Comparison of ENCODE assay signal across 1 cellular context in the genomic region with DNA sequence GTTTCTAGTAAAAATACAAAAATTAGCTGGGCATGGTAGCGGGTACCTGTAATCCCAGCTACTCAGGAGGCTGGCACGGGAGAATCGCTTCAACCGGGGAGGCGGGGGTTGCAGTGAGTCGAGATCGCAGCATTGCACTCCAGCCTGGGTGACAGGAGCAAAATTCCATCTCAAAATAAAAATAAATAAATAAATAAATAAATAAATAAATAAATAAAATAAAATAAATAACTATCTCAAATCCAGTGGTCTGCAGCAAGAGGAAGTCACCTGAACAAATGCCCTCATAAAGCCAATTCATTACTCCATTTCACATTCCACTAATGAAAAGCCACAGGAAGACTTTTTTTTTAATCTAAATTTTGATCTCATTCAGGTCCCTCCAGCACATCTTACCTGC.
TF ChIP-seq lines count a peak whose summit lies in the region.

No MANE protein-coding gene starts in this region.

TF ChIP-seq in HEK293, 187 proteins besides CTCF, POLR2A, EP300 and RAD21 (continued from another document):
- TF ChIP-seq, protein P1, sequence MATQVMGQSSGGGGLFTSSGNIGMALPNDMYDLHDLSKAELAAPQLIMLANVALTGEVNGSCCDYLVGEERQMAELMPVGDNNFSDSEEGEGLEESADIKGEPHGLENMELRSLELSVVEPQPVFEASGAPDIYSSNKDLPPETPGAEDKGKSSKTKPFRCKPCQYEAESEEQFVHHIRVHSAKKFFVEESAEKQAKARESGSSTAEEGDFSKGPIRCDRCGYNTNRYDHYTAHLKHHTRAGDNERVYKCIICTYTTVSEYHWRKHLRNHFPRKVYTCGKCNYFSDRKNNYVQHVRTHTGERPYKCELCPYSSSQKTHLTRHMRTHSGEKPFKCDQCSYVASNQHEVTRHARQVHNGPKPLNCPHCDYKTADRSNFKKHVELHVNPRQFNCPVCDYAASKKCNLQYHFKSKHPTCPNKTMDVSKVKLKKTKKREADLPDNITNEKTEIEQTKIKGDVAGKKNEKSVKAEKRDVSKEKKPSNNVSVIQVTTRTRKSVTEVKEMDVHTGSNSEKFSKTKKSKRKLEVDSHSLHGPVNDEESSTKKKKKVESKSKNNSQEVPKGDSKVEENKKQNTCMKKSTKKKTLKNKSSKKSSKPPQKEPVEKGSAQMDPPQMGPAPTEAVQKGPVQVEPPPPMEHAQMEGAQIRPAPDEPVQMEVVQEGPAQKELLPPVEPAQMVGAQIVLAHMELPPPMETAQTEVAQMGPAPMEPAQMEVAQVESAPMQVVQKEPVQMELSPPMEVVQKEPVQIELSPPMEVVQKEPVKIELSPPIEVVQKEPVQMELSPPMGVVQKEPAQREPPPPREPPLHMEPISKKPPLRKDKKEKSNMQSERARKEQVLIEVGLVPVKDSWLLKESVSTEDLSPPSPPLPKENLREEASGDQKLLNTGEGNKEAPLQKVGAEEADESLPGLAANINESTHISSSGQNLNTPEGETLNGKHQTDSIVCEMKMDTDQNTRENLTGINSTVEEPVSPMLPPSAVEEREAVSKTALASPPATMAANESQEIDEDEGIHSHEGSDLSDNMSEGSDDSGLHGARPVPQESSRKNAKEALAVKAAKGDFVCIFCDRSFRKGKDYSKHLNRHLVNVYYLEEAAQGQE (tag by site-specific recombination; IDR thresholded peaks at IDR 0.05), result peak; percentile 62; the same call in 1 of the 2 replicates
- TF ChIP-seq, protein P2, sequence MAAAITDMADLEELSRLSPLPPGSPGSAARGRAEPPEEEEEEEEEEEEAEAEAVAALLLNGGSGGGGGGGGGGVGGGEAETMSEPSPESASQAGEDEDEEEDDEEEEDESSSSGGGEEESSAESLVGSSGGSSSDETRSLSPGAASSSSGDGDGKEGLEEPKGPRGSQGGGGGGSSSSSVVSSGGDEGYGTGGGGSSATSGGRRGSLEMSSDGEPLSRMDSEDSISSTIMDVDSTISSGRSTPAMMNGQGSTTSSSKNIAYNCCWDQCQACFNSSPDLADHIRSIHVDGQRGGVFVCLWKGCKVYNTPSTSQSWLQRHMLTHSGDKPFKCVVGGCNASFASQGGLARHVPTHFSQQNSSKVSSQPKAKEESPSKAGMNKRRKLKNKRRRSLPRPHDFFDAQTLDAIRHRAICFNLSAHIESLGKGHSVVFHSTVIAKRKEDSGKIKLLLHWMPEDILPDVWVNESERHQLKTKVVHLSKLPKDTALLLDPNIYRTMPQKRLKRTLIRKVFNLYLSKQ (tag by site-specific recombination; IDR thresholded peaks at IDR 0.05; ENCODE audit: borderline replicate concordance), result 0 out of 2 replicates have a peak, but pooled peaks have one; percentile 19
- TF ChIP-seq, protein P3, sequence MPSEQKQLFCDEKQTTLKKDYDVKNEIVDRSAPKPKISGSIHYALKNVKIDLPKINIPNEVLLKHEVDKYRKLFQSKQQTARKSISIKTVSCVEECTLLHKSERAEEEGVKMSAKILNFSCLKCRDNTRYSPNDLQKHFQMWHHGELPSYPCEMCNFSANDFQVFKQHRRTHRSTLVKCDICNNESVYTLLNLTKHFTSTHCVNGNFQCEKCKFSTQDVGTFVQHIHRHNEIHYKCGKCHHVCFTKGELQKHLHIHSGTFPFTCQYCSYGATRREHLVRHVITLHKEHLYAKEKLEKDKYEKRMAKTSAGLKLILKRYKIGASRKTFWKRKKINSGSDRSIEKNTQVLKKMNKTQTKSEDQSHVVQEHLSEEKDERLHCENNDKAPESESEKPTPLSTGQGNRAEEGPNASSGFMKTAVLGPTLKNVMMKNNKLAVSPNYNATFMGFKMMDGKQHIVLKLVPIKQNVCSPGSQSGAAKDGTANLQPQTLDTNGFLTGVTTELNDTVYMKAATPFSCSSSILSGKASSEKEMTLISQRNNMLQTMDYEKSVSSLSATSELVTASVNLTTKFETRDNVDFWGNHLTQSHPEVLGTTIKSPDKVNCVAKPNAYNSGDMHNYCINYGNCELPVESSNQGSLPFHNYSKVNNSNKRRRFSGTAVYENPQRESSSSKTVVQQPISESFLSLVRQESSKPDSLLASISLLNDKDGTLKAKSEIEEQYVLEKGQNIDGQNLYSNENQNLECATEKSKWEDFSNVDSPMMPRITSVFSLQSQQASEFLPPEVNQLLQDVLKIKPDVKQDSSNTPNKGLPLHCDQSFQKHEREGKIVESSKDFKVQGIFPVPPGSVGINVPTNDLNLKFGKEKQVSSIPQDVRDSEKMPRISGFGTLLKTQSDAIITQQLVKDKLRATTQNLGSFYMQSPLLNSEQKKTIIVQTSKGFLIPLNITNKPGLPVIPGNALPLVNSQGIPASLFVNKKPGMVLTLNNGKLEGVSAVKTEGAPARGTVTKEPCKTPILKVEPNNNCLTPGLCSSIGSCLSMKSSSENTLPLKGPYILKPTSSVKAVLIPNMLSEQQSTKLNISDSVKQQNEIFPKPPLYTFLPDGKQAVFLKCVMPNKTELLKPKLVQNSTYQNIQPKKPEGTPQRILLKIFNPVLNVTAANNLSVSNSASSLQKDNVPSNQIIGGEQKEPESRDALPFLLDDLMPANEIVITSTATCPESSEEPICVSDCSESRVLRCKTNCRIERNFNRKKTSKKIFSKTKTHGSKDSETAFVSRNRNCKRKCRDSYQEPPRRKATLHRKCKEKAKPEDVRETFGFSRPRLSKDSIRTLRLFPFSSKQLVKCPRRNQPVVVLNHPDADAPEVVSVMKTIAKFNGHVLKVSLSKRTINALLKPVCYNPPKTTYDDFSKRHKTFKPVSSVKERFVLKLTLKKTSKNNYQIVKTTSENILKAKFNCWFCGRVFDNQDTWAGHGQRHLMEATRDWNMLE (tag by site-specific recombination; conservative IDR thresholded peaks at IDR 0.05; ENCODE audit: low read depth), result peak; percentile 86
- TF ChIP-seq ZNF654 (tag by site-specific recombination; IDR thresholded peaks at IDR 0.05; ENCODE audit: low read depth), result peak; percentile 31; the same call in 1 of the 2 replicates
- TF ChIP-seq, protein P4, sequence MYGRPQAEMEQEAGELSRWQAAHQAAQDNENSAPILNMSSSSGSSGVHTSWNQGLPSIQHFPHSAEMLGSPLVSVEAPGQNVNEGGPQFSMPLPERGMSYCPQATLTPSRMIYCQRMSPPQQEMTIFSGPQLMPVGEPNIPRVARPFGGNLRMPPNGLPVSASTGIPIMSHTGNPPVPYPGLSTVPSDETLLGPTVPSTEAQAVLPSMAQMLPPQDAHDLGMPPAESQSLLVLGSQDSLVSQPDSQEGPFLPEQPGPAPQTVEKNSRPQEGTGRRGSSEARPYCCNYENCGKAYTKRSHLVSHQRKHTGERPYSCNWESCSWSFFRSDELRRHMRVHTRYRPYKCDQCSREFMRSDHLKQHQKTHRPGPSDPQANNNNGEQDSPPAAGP (tag by site-specific recombination; IDR thresholded peaks at IDR 0.05), result no peak
- TF ChIP-seq, protein P5, sequence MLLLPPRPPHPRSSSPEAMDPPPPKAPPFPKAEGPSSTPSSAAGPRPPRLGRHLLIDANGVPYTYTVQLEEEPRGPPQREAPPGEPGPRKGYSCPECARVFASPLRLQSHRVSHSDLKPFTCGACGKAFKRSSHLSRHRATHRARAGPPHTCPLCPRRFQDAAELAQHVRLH (tag by site-specific recombination; IDR thresholded peaks at IDR 0.05), result 0 out of 2 replicates have a peak, but pooled peaks have one; percentile 34
- 0 out of 2 replicates have a peak, but pooled peaks have one; percentile 30 for TF ChIP-seq ZBTB21 (tag by site-specific recombination; IDR thresholded peaks at IDR 0.05)
- TF ChIP-seq ZNF394 (tag by site-specific recombination; IDR thresholded peaks at IDR 0.05; ENCODE audit: borderline replicate concordance), result peak; percentile 94
- TF ChIP-seq, protein P6, sequence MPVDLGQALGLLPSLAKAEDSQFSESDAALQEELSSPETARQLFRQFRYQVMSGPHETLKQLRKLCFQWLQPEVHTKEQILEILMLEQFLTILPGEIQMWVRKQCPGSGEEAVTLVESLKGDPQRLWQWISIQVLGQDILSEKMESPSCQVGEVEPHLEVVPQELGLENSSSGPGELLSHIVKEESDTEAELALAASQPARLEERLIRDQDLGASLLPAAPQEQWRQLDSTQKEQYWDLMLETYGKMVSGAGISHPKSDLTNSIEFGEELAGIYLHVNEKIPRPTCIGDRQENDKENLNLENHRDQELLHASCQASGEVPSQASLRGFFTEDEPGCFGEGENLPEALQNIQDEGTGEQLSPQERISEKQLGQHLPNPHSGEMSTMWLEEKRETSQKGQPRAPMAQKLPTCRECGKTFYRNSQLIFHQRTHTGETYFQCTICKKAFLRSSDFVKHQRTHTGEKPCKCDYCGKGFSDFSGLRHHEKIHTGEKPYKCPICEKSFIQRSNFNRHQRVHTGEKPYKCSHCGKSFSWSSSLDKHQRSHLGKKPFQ (tag by site-specific recombination; IDR thresholded peaks at IDR 0.05), result no peak
- peak; percentile 28; the same call in 1 of the 2 replicates for TF ChIP-seq ZXDB (tag by site-specific recombination; IDR thresholded peaks at IDR 0.05)
- TF ChIP-seq, protein P7, sequence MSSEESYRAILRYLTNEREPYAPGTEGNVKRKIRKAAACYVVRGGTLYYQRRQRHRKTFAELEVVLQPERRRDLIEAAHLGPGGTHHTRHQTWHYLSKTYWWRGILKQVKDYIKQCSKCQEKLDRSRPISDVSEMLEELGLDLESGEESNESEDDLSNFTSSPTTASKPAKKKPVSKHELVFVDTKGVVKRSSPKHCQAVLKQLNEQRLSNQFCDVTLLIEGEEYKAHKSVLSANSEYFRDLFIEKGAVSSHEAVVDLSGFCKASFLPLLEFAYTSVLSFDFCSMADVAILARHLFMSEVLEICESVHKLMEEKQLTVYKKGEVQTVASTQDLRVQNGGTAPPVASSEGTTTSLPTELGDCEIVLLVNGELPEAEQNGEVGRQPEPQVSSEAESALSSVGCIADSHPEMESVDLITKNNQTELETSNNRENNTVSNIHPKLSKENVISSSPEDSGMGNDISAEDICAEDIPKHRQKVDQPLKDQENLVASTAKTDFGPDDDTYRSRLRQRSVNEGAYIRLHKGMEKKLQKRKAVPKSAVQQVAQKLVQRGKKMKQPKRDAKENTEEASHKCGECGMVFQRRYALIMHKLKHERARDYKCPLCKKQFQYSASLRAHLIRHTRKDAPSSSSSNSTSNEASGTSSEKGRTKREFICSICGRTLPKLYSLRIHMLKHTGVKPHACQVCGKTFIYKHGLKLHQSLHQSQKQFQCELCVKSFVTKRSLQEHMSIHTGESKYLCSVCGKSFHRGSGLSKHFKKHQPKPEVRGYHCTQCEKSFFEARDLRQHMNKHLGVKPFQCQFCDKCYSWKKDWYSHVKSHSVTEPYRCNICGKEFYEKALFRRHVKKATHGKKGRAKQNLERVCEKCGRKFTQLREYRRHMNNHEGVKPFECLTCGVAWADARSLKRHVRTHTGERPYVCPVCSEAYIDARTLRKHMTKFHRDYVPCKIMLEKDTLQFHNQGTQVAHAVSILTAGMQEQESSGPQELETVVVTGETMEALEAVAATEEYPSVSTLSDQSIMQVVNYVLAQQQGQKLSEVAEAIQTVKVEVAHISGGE (tag by site-specific recombination; conservative IDR thresholded peaks at IDR 0.05; ENCODE audit: low read depth), result peak; percentile 78
- TF ChIP-seq ZNF426 (tag by site-specific recombination; IDR thresholded peaks at IDR 0.05), result peak; percentile 73
- TF ChIP-seq ZBTB8A (tag by site-specific recombination; IDR thresholded peaks at IDR 0.05), result peak; percentile 73
- 0 out of 2 replicates have a peak, but pooled peaks have one; percentile 42 for TF ChIP-seq KLF7 (tag by site-specific recombination; IDR thresholded peaks at IDR 0.05; ENCODE audit: borderline replicate concordance)
- TF ChIP-seq EGR2 (tag by site-specific recombination; IDR thresholded peaks at IDR 0.05; ENCODE audit: low read depth), result no peak
